Comparison of ENCODE assay signal across 5 cellular contexts in the genomic region with DNA sequence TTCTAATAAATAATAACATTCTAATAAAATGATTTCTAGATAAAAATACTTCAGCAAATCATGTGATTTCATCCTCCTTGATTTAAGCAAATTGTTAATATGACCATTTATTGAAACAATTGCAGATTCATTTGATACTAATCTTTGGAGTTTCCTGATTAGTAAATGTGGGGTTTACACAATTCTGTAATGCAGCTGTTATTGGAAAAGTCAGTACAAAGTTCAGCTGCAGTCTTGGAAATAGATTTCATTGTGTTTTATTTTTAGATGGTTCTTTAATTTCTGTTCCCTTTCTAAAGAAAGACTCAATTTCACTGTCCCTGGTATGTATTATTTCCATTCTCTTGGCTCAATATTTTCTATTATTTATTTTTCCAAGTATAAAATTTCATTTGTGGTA.
"Had no signal": no experiment of that assay in that cellular context is flagged by ENCODE, and none has a peak within 500 bp of the region (broad histone marks: within the 10 kb centered on the region; RNA-seq: fewer than 3 reads in every experiment).

No MANE protein-coding gene starts in this region.

- ATAC-seq: GM23338, K562 had no signal

- DNase-seq: H9, HCEC 1CT, IMR-90 had no signal
